In the genomic region with DNA sequence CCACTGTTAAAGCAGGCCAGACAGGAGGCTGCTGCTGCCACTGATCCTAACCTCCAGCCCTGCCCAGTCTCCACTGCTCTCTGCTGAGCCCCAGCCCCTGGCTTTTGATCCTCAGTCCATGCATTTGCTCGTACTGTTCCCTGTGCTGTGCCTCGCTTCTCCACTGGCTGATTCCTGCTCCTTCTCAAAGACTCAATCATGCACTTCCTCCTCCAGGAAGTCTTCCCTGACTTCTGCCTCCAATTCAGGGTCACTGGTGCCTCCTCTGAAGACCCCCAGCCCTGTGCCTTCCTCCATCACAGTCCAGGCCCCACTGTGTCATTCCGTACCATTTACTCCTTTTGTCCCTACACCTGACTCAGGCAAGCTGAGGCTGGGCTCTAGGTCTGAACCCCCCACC, we compare ENCODE assay signal across 23 cellular contexts.
"Had no signal": no experiment of that assay in that cellular context is flagged by ENCODE, and none has a peak within 500 bp of the region (broad histone marks: within the 10 kb centered on the region; RNA-seq: fewer than 3 reads in every experiment).

No MANE protein-coding gene starts in this region.

- ATAC-seq: gastrocnemius medialis, heart right ventricle, left colon, left lobe of liver, lower lobe of right lung had no signal

- H3K9me3 ChIP-seq: gastrocnemius medialis, heart right ventricle, left ventricle myocardium inferior, lower lobe of right lung had no signal

- FAIRE-seq: colon, endothelial cell of umbilical vein, kidney had no signal

- DNase-seq: dermis blood vessel endothelial cell; effector CD4-positive, alpha-beta T cell; effector memory CD4-positive, alpha-beta T cell; foreskin fibroblast; foreskin melanocyte; gastrocnemius medialis; head of caudate nucleus; heart right ventricle; hippocampal formation; islet precursor cell; kidney glomerular epithelial cell; left colon; left ventricle myocardium inferior; mesenchymal stem cell had no signal

- H3K27ac ChIP-seq: coronary artery, dorsolateral prefrontal cortex, esophagus muscularis mucosa, gastrocnemius medialis, heart right ventricle, left ventricle myocardium inferior, lower lobe of right lung had no signal

- H3K27ac Mint-ChIP-seq: mesothelial cell of epicardium had no signal

- H3K36me3 Mint-ChIP-seq: mesothelial cell of epicardium had no signal

- H3K27me3 ChIP-seq: dorsolateral prefrontal cortex, esophagus muscularis mucosa, gastrocnemius medialis had no signal

- H3K4me3 ChIP-seq: coronary artery, dorsolateral prefrontal cortex, esophagus muscularis mucosa, gastrocnemius medialis, heart right ventricle, left ventricle myocardium inferior, lower lobe of right lung had no signal

- H3K4me1 Mint-ChIP-seq: mesothelial cell of epicardium had no signal

- H3K36me3 ChIP-seq: gastrocnemius medialis, heart right ventricle, left ventricle myocardium inferior, lower lobe of right lung had no signal

- H3K4me1 ChIP-seq: esophagus muscularis mucosa, gastrocnemius medialis, heart right ventricle, left ventricle myocardium inferior, lower lobe of right lung had no signal

- H3K4me3 Mint-ChIP-seq: mesothelial cell of epicardium had no signal
